In genomic region chr5:17316973-17317459, GRCh38 we compare ENCODE assay signal across 8 cellular contexts.
DNase-seq lines count a peak whose midpoint lies in the region; ATAC-seq and TF ChIP-seq lines count a peak whose summit lies in the region.

No MANE protein-coding gene starts in this region.

- H3K27me3 ChIP-seq in mammary epithelial cell (ENCODE audit: insufficient read depth, low read length) = no peaks in the 10 kb centered on the region

- H3K4me3 Mint-ChIP-seq in activated T-helper 2 cell treated with anti-CD3 and anti-CD28 coated beads, Interferon-gamma antibody, Interleukin-2, Interleukin-4, amounts not matched to agents 10 μg/mL and 5 μg/mL and 100 μg/mL, durations not matched to agents 14 hours and 24 hours and 36 hours (ENCODE audit: low read depth) = no peak overlapping the region

- no peak for TF ChIP-seq CTCF in mammary epithelial cell (conservative IDR thresholded peaks at IDR 0.05 in 1 of 2, IDR thresholded peaks at IDR 0.05 in 1 of 2; ENCODE audit: extremely low read depth in 1 of 2, insufficient read depth in 1 of 2, low read depth in 1 of 2, low read length in 2 of 2)

- WGBS in mammary epithelial cell (ENCODE audit: low coverage, missing lambda C conversion rate) = 18% methylated on average over 6 of the region's 6 CpGs

- dilution Hi-C loops in mammary epithelial cell (cut with HindIII; ENCODE audit: low sequenced_read_pairs) = no loop called here

- in situ Hi-C loops in mammary epithelial cell (cut with MboI; ENCODE audit: low sequenced_read_pairs in 2 of 2) = no loop called here

- DNase-seq in AML-193 (lab: John Stamatoyannopoulos, UW) (peak; percentile 30 to 31), mammary epithelial cell (peak; percentile 54), inferior parietal cortex (ENCODE audit: extremely low spot score) (no peak), NCI-H748 treated with DMSO at 0.1 percent for 48 hours (lab: John Stamatoyannopoulos, UW) (no peak)
- DNase-seq in activated CD4-positive, alpha-beta T cell treated with anti-CD3 and anti-CD28 coated beads for 1 hour = no peak
- no peak for DNase-seq in activated T-helper 2 cell treated with anti-CD3 and anti-CD28 coated beads, Interferon-gamma antibody, Interleukin-2, Interleukin-4, amounts not matched to agents 10 μg/mL and 5 μg/mL and 100 μg/mL, durations not matched to agents 14 hours and 24 hours and 36 hours (ENCODE audit: low spot score)

- no peak overlapping the region for H3K27ac Mint-ChIP-seq in activated T-helper 2 cell treated with anti-CD3 and anti-CD28 coated beads, Interferon-gamma antibody, Interleukin-2, Interleukin-4, amounts not matched to agents 10 μg/mL and 5 μg/mL and 100 μg/mL, durations not matched to agents 14 hours and 24 hours and 36 hours

- ATAC-seq in GM21360 (IDR thresholded peaks at IDR 0.05; ENCODE audit: unreplicated experiment) (peak; percentile 72), HG03521 (IDR thresholded peaks at IDR 0.05; ENCODE audit: unreplicated experiment) (peak; percentile 61)

- intact Hi-C loops in mammary epithelial cell (cut with micrococcal nuclease) = no loop called here
- intact Hi-C loops in activated T-helper 2 cell treated with anti-CD3 and anti-CD28 coated beads, Interferon-gamma antibody, Interleukin-2, Interleukin-4, amounts not matched to agents 10 μg/mL and 5 μg/mL and 100 μg/mL, durations not matched to agents 14 hours and 24 hours and 36 hours (cut with micrococcal nuclease) = no loop called here

- no peaks in the 10 kb centered on the region for H3K27me3 Mint-ChIP-seq in activated T-helper 2 cell treated with anti-CD3 and anti-CD28 coated beads, Interferon-gamma antibody, Interleukin-2, Interleukin-4, amounts not matched to agents 10 μg/mL and 5 μg/mL and 100 μg/mL, durations not matched to agents 14 hours and 24 hours and 36 hours (ENCODE audit: low read depth)

- no peaks in the 10 kb centered on the region for H4K20me1 ChIP-seq in mammary epithelial cell (ENCODE audit: insufficient read depth, low read length)

- CTCF ChIA-PET in mammary epithelial cell (lab: Charles Lee; ENCODE audit: low non-redundant PET) = no interaction called here

- H3K9me3 Mint-ChIP-seq in activated T-helper 2 cell treated with anti-CD3 and anti-CD28 coated beads, Interferon-gamma antibody, Interleukin-2, Interleukin-4, amounts not matched to agents 10 μg/mL and 5 μg/mL and 100 μg/mL, durations not matched to agents 14 hours and 24 hours and 36 hours = peaks cover 26% of the 10 kb centered on the region

- no peaks in the 10 kb centered on the region for H3K36me3 Mint-ChIP-seq in activated T-helper 2 cell treated with anti-CD3 and anti-CD28 coated beads, Interferon-gamma antibody, Interleukin-2, Interleukin-4, amounts not matched to agents 10 μg/mL and 5 μg/mL and 100 μg/mL, durations not matched to agents 14 hours and 24 hours and 36 hours (ENCODE audit: low read depth)

- peak overlapping the region; percentile 43 for H3K4me2 ChIP-seq in mammary epithelial cell (ENCODE audit: insufficient read depth, low read depth, low read length)

- no peak overlapping the region for H3K27ac ChIP-seq in mammary epithelial cell (ENCODE audit: insufficient read depth, low read depth, low read length)

- H3K4me1 ChIP-seq in mammary epithelial cell (ENCODE audit: insufficient read depth, low read length) = peaks cover 27% of the 10 kb centered on the region

- no peak overlapping the region for H3K9ac ChIP-seq in mammary epithelial cell (ENCODE audit: insufficient read depth, low read length)

- no peaks in the 10 kb centered on the region for H3K79me2 ChIP-seq in mammary epithelial cell (ENCODE audit: insufficient read depth, low read length)

- no peaks in the 10 kb centered on the region for H3K4me1 Mint-ChIP-seq in activated T-helper 2 cell treated with anti-CD3 and anti-CD28 coated beads, Interferon-gamma antibody, Interleukin-2, Interleukin-4, amounts not matched to agents 10 μg/mL and 5 μg/mL and 100 μg/mL, durations not matched to agents 14 hours and 24 hours and 36 hours (ENCODE audit: low read depth)

- peak overlapping the region; percentile 62 for H2AFZ ChIP-seq in mammary epithelial cell (ENCODE audit: low read depth, low read length)

- no peaks in the 10 kb centered on the region for H3K9me3 ChIP-seq in mammary epithelial cell (replicated peaks; ENCODE audit: insufficient read depth, low read length)

- H3K36me3 ChIP-seq in mammary epithelial cell (ENCODE audit: insufficient read depth, low read length) = no peaks in the 10 kb centered on the region

- no TSS peak for BruUV-seq in mammary epithelial cell (replicated peaks; lab: Mats Ljungman, UMichigan)

- no peak overlapping the region for H3K4me3 ChIP-seq in mammary epithelial cell (replicated peaks in 1 of 3; ENCODE audit: insufficient read depth in 1 of 3, low read depth in 2 of 3, low read length in 3 of 3)

Comparison
In these comparisons a context has a peak if more than half of its experiments do, and no peak if none do; other contexts are left out.
1. DNase-seq: peak in AML-193 (2 of 2) and mammary epithelial cell (single experiment); none in inferior parietal cortex (single experiment), activated CD4-positive, alpha-beta T cell treated with anti-CD3 and anti-CD28 coated beads for 1 hour (single experiment), NCI-H748 treated with DMSO at 0.1 percent for 48 hours (single experiment) and activated T-helper 2 cell treated with anti-CD3 and anti-CD28 coated beads, Interferon-gamma antibody, Interleukin-2, Interleukin-4, amounts not matched to agents 10 μg/mL and 5 μg/mL and 100 μg/mL, durations not matched to agents 14 hours and 24 hours and 36 hours (single experiment).